ENCODE assay signal across 1 cellular context in genomic region chr1:94855307-94855700, GRCh38.
TF ChIP-seq lines count a peak whose summit lies in the region.

No MANE protein-coding gene starts in this region.

TF ChIP-seq in K562, 482 proteins besides CTCF, POLR2A, EP300 and RAD21 (continued from another document):
- TF ChIP-seq ZNF280A (IDR thresholded peaks at IDR 0.05; ENCODE audit: low read depth, partially characterized antibody) (no peak), IFI16 (CRISPR knock-in tag; IDR thresholded peaks at IDR 0.05) (no peak), MEF2D (tag; conservative IDR thresholded peaks at IDR 0.05; ENCODE audit: low read depth) (no peak), TCF7L2 (IDR thresholded peaks at IDR 0.05; ENCODE audit: low read depth, low read length) (no peak), ZNF444 (CRISPR knock-in tag; IDR thresholded peaks at IDR 0.05) (no peak), ZNF347 (CRISPR knock-in tag; IDR thresholded peaks at IDR 0.05; ENCODE audit: low read depth) (no peak), RFX5 (IDR thresholded peaks at IDR 0.05; ENCODE audit: low read depth, low read length) (no peak), SMAD3 (CRISPR knock-in tag; conservative IDR thresholded peaks at IDR 0.05) (no peak), NBN (IDR thresholded peaks at IDR 0.05; ENCODE audit: low read depth) (no peak), TFE3 (CRISPR knock-in tag; IDR thresholded peaks at IDR 0.05) (no peak), HMG20B (CRISPR knock-in tag; IDR thresholded peaks at IDR 0.05) (no peak), NR2C2 (CRISPR knock-in tag; IDR thresholded peaks at IDR 0.05) (no peak), NR2C2 (tag; IDR thresholded peaks at IDR 0.05) (no peak), RBM15 (IDR thresholded peaks at IDR 0.05; ENCODE audit: insufficient read depth, low read length) (no peak), NFE2 (IDR thresholded peaks at IDR 0.05; ENCODE audit: low read depth) (no peak)
